ENCODE assay signal across 27 cellular contexts in genomic region chr5:35540002-35540401, GRCh38.
"Had no signal": no experiment of that assay in that cellular context is flagged by ENCODE, and none has a peak within 500 bp of the region (broad histone marks: within the 10 kb centered on the region; RNA-seq: fewer than 3 reads in every experiment).

No MANE protein-coding gene starts in this region.

- H3K36me3 ChIP-seq: left lung, lower lobe of right lung, neural progenitor cell, neutrophil, ovary, right atrium auricular region, right lobe of liver, tibial nerve, uterus had no signal

- H3K27me3 ChIP-seq: left lung, neural progenitor cell, neutrophil, ovary, right atrium auricular region, right lobe of liver, tibial nerve, uterus had no signal

- H3K9ac ChIP-seq: neural progenitor cell had no signal

- H3K4me3 ChIP-seq: left lung, lower lobe of right lung, neural progenitor cell, ovary, right atrium auricular region, right lobe of liver, smooth muscle cell, tibial nerve, uterus had no signal

- ATAC-seq: left cardiac atrium; left lung; lower lobe of right lung; natural killer cell; stimulated activated memory B cell treated with anti-CD40 and anti-IgM and Interleukin-4, amounts not matched to agents 10 μg/mL and 1 μg/mL and 100 μg/mL, for 72 hours; stimulated activated naive CD8-positive, alpha-beta T cell treated with anti-CD3 and anti-CD28 coated beads, Interleukin-15, amount 100 ng/mL, for 72 hours had no signal

- DNase-seq: hippocampal formation; kidney glomerular epithelial cell; left cardiac atrium; left lung; lower lobe of right lung; mammary epithelial cell; mesenchymal stem cell; naive B cell; natural killer cell; nephron progenitor cell; occipital lobe; ovary; right lobe of liver; stimulated activated CD4-positive, alpha-beta T cell treated with anti-CD3 and anti-CD28 coated beads, Interleukin-1b, Interleukin-23, amount 100 ng/mL, for 48 hours; stimulated activated CD4-positive, alpha-beta T cell treated with anti-CD3 and anti-CD28 coated beads, Interleukin-2, amount 100 ng/mL, for 48 hours; stimulated activated CD4-positive, alpha-beta T cell treated with anti-CD3 and anti-CD28 coated beads, Interleukin-4, amount 100 ng/mL, for 4 hours; stimulated activated CD8-positive, alpha-beta memory T cell treated with anti-CD3 and anti-CD28 coated beads, Interleukin-4, amount 100 ng/mL, for 48 hours; stimulated activated naive CD4-positive, alpha-beta T cell treated with Interleukin-2 at 50 U/mL for 16 hours; stimulated activated naive CD8-positive, alpha-beta T cell treated with anti-CD3 and anti-CD28 coated beads, Interleukin-15, amount 100 ng/mL, for 72 hours; substantia nigra; uterus had no signal

- H3K4me1 ChIP-seq: left lung, lower lobe of right lung, neural progenitor cell, right atrium auricular region, right lobe of liver, tibial nerve, uterus had no signal

- H3K9me3 ChIP-seq: lower lobe of right lung, neutrophil, right lobe of liver, tibial nerve, uterus had no signal

- H2AFZ ChIP-seq: neural progenitor cell had no signal

- H3K27ac ChIP-seq: left lung, lower lobe of right lung, neural progenitor cell, neutrophil, ovary, right atrium auricular region, right lobe of liver, tibial nerve, uterus had no signal
